ENCODE assay signal across 22 cellular contexts in the genomic region with DNA sequence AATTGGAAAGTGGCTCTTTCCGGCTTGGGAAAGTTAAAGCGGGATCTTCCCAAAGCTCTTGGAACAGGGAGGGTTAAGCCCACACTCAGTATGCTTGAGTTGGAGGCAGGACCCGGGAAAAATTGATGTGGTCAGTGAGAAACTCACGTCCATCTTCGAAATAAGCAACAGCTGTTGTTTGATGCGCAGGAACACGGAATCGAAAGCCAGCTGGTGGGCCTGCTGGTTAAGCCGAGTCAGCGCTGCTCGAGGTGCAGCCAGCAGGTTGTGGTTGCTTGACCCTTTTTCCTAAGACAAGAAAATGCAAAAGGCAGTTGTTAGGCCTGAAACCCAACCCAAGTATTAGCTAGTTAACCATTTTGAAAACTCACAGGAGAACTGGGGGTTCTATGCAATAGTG. TPM values are rescaled to one million over a fixed set of nuclear protein-coding genes. Genes with fewer than 3 reads are reported as not detected.
DNase-seq lines count a peak whose midpoint lies in the region; ATAC-seq, FAIRE-seq and TF ChIP-seq lines count a peak whose summit lies in the region.
"Had no signal": no experiment of that assay in that cellular context is flagged by ENCODE, and none has a peak within 500 bp of the region (broad histone marks: within the 10 kb centered on the region; RNA-seq: fewer than 3 reads in every experiment).

No MANE protein-coding gene starts in this region.

- FAIRE-seq in HTR-8/SVneo (lab: Jason Lieb, UNC), result no peak
- FAIRE-seq: D721Med, GM12878 had no signal

- intact Hi-C loops in left ventricle myocardium superior (cut with micrococcal nuclease), result no loop called here
- intact Hi-C loops in Right ventricle myocardium superior (cut with DNase I), result no loop called here
- intact Hi-C loops in Panc1 (cut with micrococcal nuclease; ENCODE audit: unreplicated experiment), result no loop called here

- no peaks in the 10 kb centered on the region for H3K9me3 ChIP-seq in Panc1 (ENCODE audit: control insufficient read depth, insufficient read depth, low read depth, low read length)
- H3K9me3 ChIP-seq: BLaER1 treated with 17β-estradiol and CSF1 and Interleukin-3, amounts not matched to agents 10 nM and 100 nM; HAP-1; MG63; SK-N-SH had no signal

- H3K27ac ChIP-seq in Panc1 (ENCODE audit: low read length), result peak overlapping the region; percentile 75
- H3K27ac ChIP-seq: BLaER1 treated with 17β-estradiol and CSF1 and Interleukin-3, amounts not matched to agents 10 nM and 100 nM had no signal

- peak; percentile 37 for DNase-seq in left ventricle myocardium superior
- DNase-seq in Right ventricle myocardium superior, result no peak
- no peak for DNase-seq in Panc1 (ENCODE audit: low read depth, low spot score)
- DNase-seq in myocyte (ENCODE audit: low read depth), result peak; percentile 84
- DNase-seq in HTR-8/SVneo (ENCODE audit: insufficient read length, low spot score), result no peak
- DNase-seq in NOMO-1 treated with DMSO at 0.1 percent for 48 hours (lab: John Stamatoyannopoulos, UW; ENCODE audit: unreplicated experiment), result no peak
- DNase-seq: CD8-positive, alpha-beta memory T cell; DND-41; GDM1; MG63; NCI-H1092 treated with DMSO at 0.1 percent for 48 hours; NCI-H187; NCI-H345; NCI-H748 treated with DMSO at 0.1 percent for 48 hours; SK-N-SH had no signal

- peaks cover 27% of the 10 kb centered on the region for H3K4me1 ChIP-seq in Panc1 (ENCODE audit: control insufficient read depth, insufficient read depth, low read length)
- H3K4me1 ChIP-seq: BLaER1 treated with 17β-estradiol and CSF1 and Interleukin-3, amounts not matched to agents 10 nM and 100 nM had no signal

- POLR2A ChIA-PET in Panc1 (lab: Charles Lee), result no interaction called here

- no TSS peak for BruUV-seq in Panc1 (replicated peaks; lab: Mats Ljungman, UMichigan)

- CTCF ChIA-PET in Panc1 (lab: Charles Lee), result no interaction called here

- H3K36me3 ChIP-seq in Panc1 (ENCODE audit: control insufficient read depth, insufficient read depth, low read length), result peaks cover 9% of the 10 kb centered on the region

- H3K4me3 ChIP-seq in Panc1 (ENCODE audit: low read depth in 2 of 2, low read length in 2 of 2), result no peak overlapping the region
- H3K4me3 ChIP-seq: BLaER1 treated with 17β-estradiol and CSF1 and Interleukin-3, amounts not matched to agents 10 nM and 100 nM; GM12878; HAP-1; MG63 had no signal

- TF ChIP-seq CTCF in Panc1 (IDR thresholded peaks at IDR 0.05), result no peak

- in situ Hi-C loops in Panc1 (cut with HindIII; ENCODE audit: low pct_unique_long_range_greater_than_20kb, low sequenced_read_pairs), result no loop called here

- ATAC-seq in left ventricle myocardium superior (no peak), Right ventricle myocardium superior (ENCODE audit: poor library complexity) (no peak), Panc1 (no peak), HG03175 (IDR thresholded peaks at IDR 0.05; ENCODE audit: unreplicated experiment) (no peak), HG03025 (IDR thresholded peaks at IDR 0.05; ENCODE audit: low FRiP score, unreplicated experiment) (no peak)
- ATAC-seq: GM12878, Right ventricle myocardium inferior had no signal

- H3K27me3 ChIP-seq in Panc1 (ENCODE audit: control insufficient read depth, insufficient read depth, low read length), result no peaks in the 10 kb centered on the region
- H3K27me3 ChIP-seq: BLaER1 treated with 17β-estradiol and CSF1 and Interleukin-3, amounts not matched to agents 10 nM and 100 nM; MG63 had no signal

RNA-seq across cellular contexts. Expression of gene COG7, which starts 49.4 kb away (rescaled TPM):
- total RNA-seq in left ventricle myocardium superior, result 11.3 TPM
- total RNA-seq in Right ventricle myocardium superior, result 11.5 TPM
- total RNA-seq in Panc1 (2021; ENCODE audit: unreplicated experiment), result 25.3 TPM
- polyA plus RNA-seq in Panc1 (2012; ENCODE audit: insufficient read length), result 29.8 TPM
- total RNA-seq in myocyte, result 12.0 and 14.3 TPM in 2 replicates
- 17.7 TPM for polyA plus RNA-seq in myocyte (2012)

Comparison
In these comparisons a context has a peak if more than half of its experiments do, and no peak if none do; other contexts are left out.
1. DNase-seq: peak in left ventricle myocardium superior (single experiment) and myocyte (single experiment); none in Right ventricle myocardium superior (single experiment), Panc1 (single experiment), HTR-8/SVneo (single experiment) and NOMO-1 treated with DMSO at 0.1 percent for 48 hours (single experiment).